In genomic region chr17:9985622-9986021, GRCh38 we compare ENCODE assay signal across 24 cellular contexts.
"Had no signal": no experiment of that assay in that cellular context is flagged by ENCODE, and none has a peak within 500 bp of the region (broad histone marks: within the 10 kb centered on the region; RNA-seq: fewer than 3 reads in every experiment).

No MANE protein-coding gene starts in this region.

- H3K4me3 ChIP-seq: coronary artery, esophagus squamous epithelium, heart right ventricle, lung, prostate gland, sigmoid colon, stomach, testis, tibial artery had no signal

- H3K27me3 ChIP-seq: esophagus squamous epithelium, heart right ventricle, sigmoid colon, stomach, testis, tibial artery had no signal

- H3K27ac ChIP-seq: coronary artery, esophagus squamous epithelium, parathyroid adenoma, prostate gland, sigmoid colon, stomach, testis, tibial artery had no signal

- H3K27ac Mint-ChIP-seq: memory B cell, type B pancreatic cell had no signal

- H3K9me3 Mint-ChIP-seq: memory B cell had no signal

- H3K9me3 ChIP-seq: esophagus squamous epithelium, prostate gland, sigmoid colon, stomach, testis, tibial artery had no signal

- ATAC-seq: left lobe of liver, natural killer cell had no signal

- H3K36me3 Mint-ChIP-seq: memory B cell, natural killer cell, type B pancreatic cell had no signal

- H3K4me3 Mint-ChIP-seq: memory B cell, type B pancreatic cell had no signal

- H3K9ac ChIP-seq: parathyroid adenoma had no signal

- H3K36me3 ChIP-seq: esophagus squamous epithelium, prostate gland, sigmoid colon, stomach, tibial artery had no signal

- H3K4me1 ChIP-seq: parathyroid adenoma, prostate gland, sigmoid colon, tibial artery had no signal

- DNase-seq: dermis blood vessel endothelial cell; effector memory CD4-positive, alpha-beta T cell; erythroblast; esophagus squamous epithelium; foreskin melanocyte; glutamatergic neuron; heart right ventricle; hippocampal formation; kidney; natural killer cell; right cardiac atrium; sigmoid colon; stimulated activated CD4-positive, alpha-beta T cell treated with anti-CD3 and anti-CD28 coated beads, Interleukin-4, amount 100 ng/mL, for 4 hours; stimulated activated naive CD4-positive, alpha-beta T cell treated with Interleukin-2 at 50 U/mL for 16 hours; stomach; testis; tibial artery had no signal
